Comparison of ENCODE assay signal across 19 cellular contexts in genomic region chr2:128665113-128665512, GRCh38.
"Had no signal": no experiment of that assay in that cellular context is flagged by ENCODE, and none has a peak within 500 bp of the region (broad histone marks: within the 10 kb centered on the region; RNA-seq: fewer than 3 reads in every experiment).

No MANE protein-coding gene starts in this region.

- H3K27ac ChIP-seq: adrenal gland, ascending aorta, brain microvascular endothelial cell, esophagus muscularis mucosa, left ventricle myocardium inferior, neutrophil, parathyroid adenoma, tibial artery had no signal

- H3K9me3 ChIP-seq: adrenal gland, ascending aorta, esophagus muscularis mucosa, left ventricle myocardium inferior, neutrophil, tibial artery had no signal

- ATAC-seq: activated CD4-positive, alpha-beta T cell treated with anti-CD3 and anti-CD28 coated beads for 36 hours; naive thymus-derived CD8-positive, alpha-beta T cell; right cardiac atrium; stimulated activated naive CD8-positive, alpha-beta T cell treated with anti-CD3 and anti-CD28 coated beads, Interleukin-15, amount 100 ng/mL, for 72 hours had no signal

- DNase-seq: activated CD4-positive, alpha-beta memory T cell treated with anti-CD3 and anti-CD28 coated beads for 36 hours; activated CD4-positive, alpha-beta T cell treated with anti-CD3 and anti-CD28 coated beads for 36 hours; activated gamma-delta T cell; brain microvascular endothelial cell; effector memory CD4-positive, alpha-beta T cell; hippocampal formation; kidney glomerular epithelial cell; left ventricle myocardium inferior; naive thymus-derived CD8-positive, alpha-beta T cell; right cardiac atrium; stimulated activated CD4-positive, alpha-beta T cell treated with anti-CD3 and anti-CD28 coated beads, Interleukin-1b, Interleukin-23, amount 100 ng/mL, for 48 hours; stimulated activated naive CD8-positive, alpha-beta T cell treated with anti-CD3 and anti-CD28 coated beads, Interleukin-15, amount 100 ng/mL, for 72 hours; T-helper 9 cell; tibial artery had no signal

- H3K4me1 ChIP-seq: adrenal gland, esophagus muscularis mucosa, left ventricle myocardium inferior, parathyroid adenoma had no signal

- H3K36me3 ChIP-seq: adrenal gland, ascending aorta, brain microvascular endothelial cell, esophagus muscularis mucosa, left ventricle myocardium inferior, neutrophil, tibial artery had no signal

- H3K27me3 ChIP-seq: adrenal gland, ascending aorta, brain microvascular endothelial cell had no signal

- H3K9ac ChIP-seq: parathyroid adenoma had no signal

- H3K4me3 ChIP-seq: adrenal gland, ascending aorta, esophagus muscularis mucosa, left ventricle myocardium inferior, tibial artery had no signal
